In genomic region chr6:49978332-49979226, GRCh38 we compare ENCODE assay signal across 13 cellular contexts. TPM values are rescaled to one million over a fixed set of nuclear protein-coding genes. Genes with fewer than 3 reads are reported as not detected.
DNase-seq lines count a peak whose midpoint lies in the region; ATAC-seq and TF ChIP-seq lines count a peak whose summit lies in the region.
"Had no signal": no experiment of that assay in that cellular context is flagged by ENCODE, and none has a peak within 500 bp of the region (broad histone marks: within the 10 kb centered on the region; RNA-seq: fewer than 3 reads in every experiment).

No MANE protein-coding gene starts in this region.

- intact Hi-C loops in body of pancreas (cut with DNase I): no loop called here

- no peaks in the 10 kb centered on the region for H3F3A ChIP-seq in smooth muscle cell (ENCODE audit: low read depth)

- peak overlapping the region; percentile 51 for H2AFZ ChIP-seq in smooth muscle cell (ENCODE audit: low read depth)

- ATAC-seq in HG02642 (IDR thresholded peaks at IDR 0.05; ENCODE audit: poor library complexity, unreplicated experiment) (peak; percentile 51), body of pancreas (no peak)

- WGBS in smooth muscle cell (ENCODE audit: low lambda C conversion rate): 81% methylated on average over 3 of the region's 3 CpGs
- WGBS in body of pancreas, 2 donors: 29 to 35% methylated on average over 3 of the region's 3 CpGs

- H3K27ac Mint-ChIP-seq in activated naive CD4-positive, alpha-beta T cell treated with anti-CD3 and anti-CD28 coated beads, Interleukin-2, amount 10 ng/mL, durations not matched to agents 7 days and 5 days: peak overlapping the region; percentile 40
- H3K27ac Mint-ChIP-seq: HFFc6 had no signal

- peak overlapping the region; percentile 59 for H3K4me3 Mint-ChIP-seq in activated naive CD4-positive, alpha-beta T cell treated with anti-CD3 and anti-CD28 coated beads, Interleukin-2, amount 10 ng/mL, durations not matched to agents 7 days and 5 days
- H3K4me3 Mint-ChIP-seq: central memory CD8-positive, alpha-beta T cell; HFFc6 had no signal

- H3K36me3 Mint-ChIP-seq in activated naive CD4-positive, alpha-beta T cell treated with anti-CD3 and anti-CD28 coated beads, Interleukin-2, amount 10 ng/mL, durations not matched to agents 7 days and 5 days: no peaks in the 10 kb centered on the region

- peak overlapping the region; percentile 27 for H3K4me3 ChIP-seq in smooth muscle cell
- H3K4me3 ChIP-seq in body of pancreas: no peak overlapping the region

- no peaks in the 10 kb centered on the region for H3K4me1 ChIP-seq in smooth muscle cell (ENCODE audit: low read depth)
- H3K4me1 ChIP-seq in body of pancreas: no peaks in the 10 kb centered on the region

- H3K4me2 ChIP-seq in smooth muscle cell: peak overlapping the region; percentile 34

- H3K9me3 ChIP-seq in smooth muscle cell (replicated peaks; ENCODE audit: low read depth): no peaks in the 10 kb centered on the region
- H3K9me3 ChIP-seq in body of pancreas: no peaks in the 10 kb centered on the region

- H3K9me3 Mint-ChIP-seq in activated naive CD4-positive, alpha-beta T cell treated with anti-CD3 and anti-CD28 coated beads, Interleukin-2, amount 10 ng/mL, durations not matched to agents 7 days and 5 days: no peaks in the 10 kb centered on the region

- no peaks in the 10 kb centered on the region for H3K27me3 ChIP-seq in smooth muscle cell (ENCODE audit: low read depth)
- no peaks in the 10 kb centered on the region for H3K27me3 ChIP-seq in body of pancreas

- CTCF ChIA-PET in activated naive CD4-positive, alpha-beta T cell treated with anti-CD3 and anti-CD28 coated beads, Interleukin-2, amount 10 ng/mL, durations not matched to agents 7 days and 5 days (lab: Charles Lee): no interaction called here

- H3K36me3 ChIP-seq in smooth muscle cell (ENCODE audit: low read depth) (no peaks in the 10 kb centered on the region), body of pancreas (replicated peaks in 1 of 2; ENCODE audit: insufficient read depth in 1 of 2, low read depth in 2 of 2) (no peaks in the 10 kb centered on the region)

- TF ChIP-seq POLR2A in body of pancreas (IDR thresholded peaks at IDR 0.05): no peak

- no peak overlapping the region for H3K9ac ChIP-seq in smooth muscle cell (ENCODE audit: low read depth)

- no peaks in the 10 kb centered on the region for H4K20me1 ChIP-seq in smooth muscle cell (ENCODE audit: low read depth)

- no peak for DNase-seq in activated naive CD4-positive, alpha-beta T cell treated with anti-CD3 and anti-CD28 coated beads, Interleukin-2, amount 10 ng/mL, durations not matched to agents 7 days and 5 days
- DNase-seq in activated naive CD4-positive, alpha-beta T cell (lab: John Stamatoyannopoulos, UW): no peak
- DNase-seq in NCI-H69 (lab: John Stamatoyannopoulos, UW): peak; percentile 9
- DNase-seq in smooth muscle cell (lab: John Stamatoyannopoulos, UW; ENCODE audit: unreplicated experiment): no peak
- DNase-seq in cortex of kidney (lab: John Stamatoyannopoulos, UW): no peak
- no peak for DNase-seq in body of pancreas
- no peak for DNase-seq in iPS-NIHi11 (ENCODE audit: low spot score)
- DNase-seq: HFFc6, NCI-H2081 treated with DMSO at 0.1 percent for 48 hours had no signal

- H3K27me3 Mint-ChIP-seq in activated naive CD4-positive, alpha-beta T cell treated with anti-CD3 and anti-CD28 coated beads, Interleukin-2, amount 10 ng/mL, durations not matched to agents 7 days and 5 days: no peaks in the 10 kb centered on the region
- H3K27me3 Mint-ChIP-seq: central memory CD8-positive, alpha-beta T cell had no signal

- no peaks in the 10 kb centered on the region for H3K79me2 ChIP-seq in smooth muscle cell (ENCODE audit: low read depth)

- TF ChIP-seq CTCF in smooth muscle cell (IDR thresholded peaks at IDR 0.05; ENCODE audit: borderline replicate concordance, insufficient read depth, poor library complexity, severe bottlenecking): no peak
- no peak for TF ChIP-seq CTCF in body of pancreas (IDR thresholded peaks at IDR 0.05)

- H3K27ac ChIP-seq in smooth muscle cell (ENCODE audit: low read depth): no peak overlapping the region
- no peak overlapping the region for H3K27ac ChIP-seq in body of pancreas

- H3K4me1 Mint-ChIP-seq in activated naive CD4-positive, alpha-beta T cell treated with anti-CD3 and anti-CD28 coated beads, Interleukin-2, amount 10 ng/mL, durations not matched to agents 7 days and 5 days: no peaks in the 10 kb centered on the region
- H3K4me1 Mint-ChIP-seq: central memory CD8-positive, alpha-beta T cell had no signal

RNA-seq across cellular contexts. Expression of gene DEFB113, which starts 9.2 kb away (rescaled TPM):
- total RNA-seq in smooth muscle cell (not detected in 2 replicates), body of pancreas (not detected)
- polyA plus RNA-seq in smooth muscle cell: not detected in 2 replicates
- total RNA-seq: HFFc6, skeletal muscle tissue, temporal lobe had no signal

RNA-seq across cellular contexts. Expression of gene DEFB114, which starts 14.6 kb away (rescaled TPM):
- total RNA-seq in smooth muscle cell: not detected in 2 replicates
- polyA plus RNA-seq in smooth muscle cell: not detected in 2 replicates
- total RNA-seq in body of pancreas: not detected
- total RNA-seq: HFFc6, skeletal muscle tissue, temporal lobe had no signal

RNA-seq across cellular contexts. Expression of gene DEFB110, which starts 43.2 kb away (rescaled TPM):
- total RNA-seq in smooth muscle cell: not detected in 2 replicates
- polyA plus RNA-seq in smooth muscle cell: not detected in 2 replicates
- not detected for total RNA-seq in body of pancreas
- total RNA-seq: HFFc6, skeletal muscle tissue, temporal lobe had no signal
